ENCODE assay signal across 36 cellular contexts in genomic region chr7:129193892-129194291, GRCh38. TPM values are rescaled to one million over a fixed set of nuclear protein-coding genes. Genes with fewer than 3 reads are reported as not detected.
DNase-seq lines count a peak whose midpoint lies in the region; ATAC-seq, FAIRE-seq and TF ChIP-seq lines count a peak whose summit lies in the region.
"Had no signal": no experiment of that assay in that cellular context is flagged by ENCODE, and none has a peak within 500 bp of the region (broad histone marks: within the 10 kb centered on the region; RNA-seq: fewer than 3 reads in every experiment).

No MANE protein-coding gene starts in this region.

- H3K27me3 ChIP-seq in K562 (ENCODE audit: control insufficient read depth in 2 of 2, insufficient read depth in 2 of 2, low read length in 2 of 2) (peaks cover 43 to 50% of the 10 kb centered on the region in 2 experiments; a peak in 4 of 5 replicates), sigmoid colon (no peaks in the 10 kb centered on the region), testis (no peaks in the 10 kb centered on the region)

- in situ Hi-C loops in K562 (cut with MboI) = no loop called here

- H3K9me3 Mint-ChIP-seq in WTC11 = peaks cover 10% of the 10 kb centered on the region; the same call in 1 of the 2 replicates
- H3K9me3 Mint-ChIP-seq in T-helper 2 cell treated with Interferon-gamma antibody and Interleukin-4, amounts not matched to agents 5 μg/mL and 100 μg/mL, for 36 hours = no peaks in the 10 kb centered on the region
- H3K9me3 Mint-ChIP-seq: CD4-positive, alpha-beta memory T cell; CD4-positive, alpha-beta T cell; CD8-positive, alpha-beta memory T cell; CD8-positive, alpha-beta T cell had no signal

- WGBS in K562 (ENCODE audit: insufficient coverage, low coverage, missing lambda C conversion rate) = 6% methylated on average over 3 of the region's 3 CpGs
- WGBS in sigmoid colon, 2 donors = 77 to 92% methylated on average over 3 of the region's 3 CpGs
- WGBS in testis, 2 donors = 94 to 96% methylated on average over 3 of the region's 3 CpGs

- peaks cover 28% of the 10 kb centered on the region for H3K4me1 Mint-ChIP-seq in WTC11
- H3K4me1 Mint-ChIP-seq in T-helper 2 cell treated with Interferon-gamma antibody and Interleukin-4, amounts not matched to agents 5 μg/mL and 100 μg/mL, for 36 hours (ENCODE audit: low read depth) = peaks cover 4% of the 10 kb centered on the region

- no peak overlapping the region for H3K9ac ChIP-seq in K562 (ENCODE audit: insufficient read depth in 1 of 2, low read depth in 2 of 2, low read length in 2 of 2)
- H3K9ac ChIP-seq: BLaER1; BLaER1 treated with 17β-estradiol and CSF1 and Interleukin-3, amounts not matched to agents 10 nM and 100 nM had no signal

- H3K4me3 Mint-ChIP-seq in WTC11 = no peak overlapping the region
- H3K4me3 Mint-ChIP-seq in T-helper 2 cell treated with Interferon-gamma antibody and Interleukin-4, amounts not matched to agents 5 μg/mL and 100 μg/mL, for 36 hours = no peak overlapping the region
- H3K4me3 Mint-ChIP-seq: B cell; CD14-positive monocyte; CD4-positive, alpha-beta memory T cell; CD4-positive, alpha-beta T cell; CD4-positive, CD25-positive, alpha-beta regulatory T cell; CD8-positive, alpha-beta memory T cell; CD8-positive, alpha-beta T cell had no signal

- H4K20me1 ChIP-seq in K562 (replicated peaks; ENCODE audit: control insufficient read depth, insufficient read depth, low read length) = no peaks in the 10 kb centered on the region

- no peak for DNase-seq in WTC11 (ENCODE audit: low spot score)
- DNase-seq in K562 (ENCODE audit: extremely low read depth in 1 of 4, low spot score in 3 of 4) = no peak
- peak; percentile 5 for DNase-seq in sigmoid colon
- DNase-seq in T-helper 2 cell treated with Interferon-gamma antibody and Interleukin-4, amounts not matched to agents 5 μg/mL and 100 μg/mL, for 36 hours (ENCODE audit: low spot score) = no peak
- no peak for DNase-seq in testis
- DNase-seq in D721Med (ENCODE audit: insufficient read length, low spot score) = no peak
- DNase-seq: 8988T; ACHN; AML-193; BE2C; C1 segment of cervical spinal cord; Caco-2; Calu3; CD4-positive, alpha-beta memory T cell; CD4-positive, alpha-beta T cell; CD4-positive, CD25-positive, alpha-beta regulatory T cell; CD8-positive, alpha-beta memory T cell; CD8-positive, alpha-beta T cell; COR-L47; DMS 273 treated with DMSO at 0.1 percent for 48 hours; DMS153; DMS53; DMS79; DMS79 treated with DMSO at 0.1 percent for 48 hours; DND-41; EL had no signal

- H3K27me3 Mint-ChIP-seq in WTC11 (ENCODE audit: low read depth) = peaks cover 7% of the 10 kb centered on the region; the same call in 1 of the 2 replicates
- H3K27me3 Mint-ChIP-seq in T-helper 2 cell treated with Interferon-gamma antibody and Interleukin-4, amounts not matched to agents 5 μg/mL and 100 μg/mL, for 36 hours (ENCODE audit: low read depth) = peaks cover 45% of the 10 kb centered on the region

- TF ChIP-seq EP300 in K562 (IDR thresholded peaks at IDR 0.05; ENCODE audit: low read length) (no peak), sigmoid colon (IDR thresholded peaks at IDR 0.05) (no peak)

- no peak for TF ChIP-seq CTCF in HEK293 (tag by site-specific recombination; IDR thresholded peaks at IDR 0.05)
- no peak for TF ChIP-seq CTCF in WTC11 (IDR thresholded peaks at IDR 0.05)
- no peak for TF ChIP-seq CTCF in K562 (IDR thresholded peaks at IDR 0.05 in 2 of 3, conservative IDR thresholded peaks at IDR 0.05 in 1 of 3; ENCODE audit: insufficient read depth in 2 of 3, low read depth in 1 of 3, low read length in 3 of 3)
- TF ChIP-seq CTCF in sigmoid colon (IDR thresholded peaks at IDR 0.05) = no peak
- TF ChIP-seq CTCF in testis (IDR thresholded peaks at IDR 0.05) = no peak
- TF ChIP-seq CTCF in D721Med (IDR thresholded peaks at IDR 0.05; ENCODE audit: insufficient read depth, missing control alignments) = no peak

- H3K4me3 ChIP-seq in HEK293 (ENCODE audit: low read depth, low read length) = no peak overlapping the region
- H3K4me3 ChIP-seq in K562 = no peak overlapping the region
- no peak overlapping the region for H3K4me3 ChIP-seq in sigmoid colon
- no peak overlapping the region for H3K4me3 ChIP-seq in testis
- H3K4me3 ChIP-seq: A549; BLaER1; BLaER1 treated with 17β-estradiol and CSF1 and Interleukin-3, amounts not matched to agents 10 nM and 100 nM had no signal

- H3K9me3 ChIP-seq in HEK293 (ENCODE audit: control insufficient read depth, insufficient read depth, low read depth, low read length) (no peaks in the 10 kb centered on the region), K562 (replicated peaks; ENCODE audit: control insufficient read depth, insufficient read depth, low read depth, low read length) (no peaks in the 10 kb centered on the region), sigmoid colon (no peaks in the 10 kb centered on the region), testis (no peaks in the 10 kb centered on the region)
- H3K9me3 ChIP-seq: A549, BE2C, Caco-2 had no signal

- FAIRE-seq in K562 (lab: Jason Lieb, UNC) (no peak), D721Med (lab: Jason Lieb, UNC) (no peak)
- FAIRE-seq: A204.1, A549 had no signal

- no peak for ATAC-seq in WTC11
- ATAC-seq in K562 = no peak
- no peak for ATAC-seq in HG02938 (IDR thresholded peaks at IDR 0.05; ENCODE audit: unreplicated experiment)
- ATAC-seq: A549; CD8-positive, alpha-beta T cell had no signal

- no peak for TF ChIP-seq RAD21 in K562 (CRISPR knock-in tag; conservative IDR thresholded peaks at IDR 0.05 in 1 of 2, IDR thresholded peaks at IDR 0.05 in 1 of 2)

- no peaks in the 10 kb centered on the region for H3K79me2 ChIP-seq in K562 (ENCODE audit: control insufficient read depth, insufficient read depth, low read length)

- BruUV-seq in K562 (replicated peaks; lab: Mats Ljungman, UMichigan) = no TSS peak

- CTCF ChIA-PET in HEK293 (lab: Yijun Ruan, JAX) (interaction anchor here (0.9 to 2.1 kb wide), 4 partner anchors 13 to 104 kb away, joined by 3 to 10 read pairs (median 6); no protein-coding TSS in a partner anchor), WTC11 (lab: Charles Lee) (interaction anchor here (0.9 to 5.8 kb wide), 3 partner anchors 17 to 30 kb away, joined by 4 to 36 read pairs (median 8); no protein-coding TSS in a partner anchor), K562 (lab: Yijun Ruan, JAX; ENCODE audit: low intra/inter-chr PET ratio) (no interaction called here)

- H3K36me3 ChIP-seq in HEK293 (ENCODE audit: control insufficient read depth in 2 of 2, insufficient read depth in 1 of 2, low read length in 2 of 2) (peaks cover 4 to 24% of the 10 kb centered on the region in 2 experiments; a peak in 2 of 3 replicates), K562 (ENCODE audit: control insufficient read depth, insufficient read depth, low read length) (no peaks in the 10 kb centered on the region), sigmoid colon (no peaks in the 10 kb centered on the region), testis (ENCODE audit: low read depth, missing control alignments) (no peaks in the 10 kb centered on the region)
- H3K36me3 ChIP-seq: BE2C had no signal

- peaks cover 32% of the 10 kb centered on the region for H3K36me3 Mint-ChIP-seq in WTC11
- H3K36me3 Mint-ChIP-seq in T-helper 2 cell treated with Interferon-gamma antibody and Interleukin-4, amounts not matched to agents 5 μg/mL and 100 μg/mL, for 36 hours (ENCODE audit: low read depth) = no peaks in the 10 kb centered on the region
- H3K36me3 Mint-ChIP-seq: CD4-positive, alpha-beta memory T cell; CD4-positive, CD25-positive, alpha-beta regulatory T cell; CD8-positive, alpha-beta memory T cell; CD8-positive, alpha-beta T cell had no signal

- H3K27ac ChIP-seq in HEK293 (ENCODE audit: extremely low read depth, low read depth, low read length) = no peak overlapping the region
- H3K27ac ChIP-seq in K562 (ENCODE audit: extremely low read depth, low read depth, low read length) = no peak overlapping the region
- no peak overlapping the region for H3K27ac ChIP-seq in sigmoid colon
- no peak overlapping the region for H3K27ac ChIP-seq in testis
- H3K27ac ChIP-seq: 22Rv1; A549; BLaER1; BLaER1 treated with 17β-estradiol and CSF1 and Interleukin-3, amounts not matched to agents 10 nM and 100 nM; C4-2B had no signal

- no peak overlapping the region for H2AFZ ChIP-seq in K562 (ENCODE audit: low read depth, low read length)

- no peak overlapping the region for H3K4me2 ChIP-seq in K562 (ENCODE audit: insufficient read depth, low read length)
- H3K4me2 ChIP-seq: A549; BLaER1; BLaER1 treated with 17β-estradiol and CSF1 and Interleukin-3, amounts not matched to agents 10 nM and 100 nM had no signal

- TF ChIP-seq POLR2A in K562 (conservative IDR thresholded peaks at IDR 0.05) (no peak), sigmoid colon (IDR thresholded peaks at IDR 0.05) (no peak), testis (IDR thresholded peaks at IDR 0.05) (no peak)

- no peaks in the 10 kb centered on the region for H3K9me1 ChIP-seq in K562 (ENCODE audit: control insufficient read depth, insufficient read depth, low read length)

- no peak overlapping the region for H3K27ac Mint-ChIP-seq in WTC11
- no peak overlapping the region for H3K27ac Mint-ChIP-seq in T-helper 2 cell treated with Interferon-gamma antibody and Interleukin-4, amounts not matched to agents 5 μg/mL and 100 μg/mL, for 36 hours
- H3K27ac Mint-ChIP-seq: B cell; CD14-positive monocyte; CD4-positive, alpha-beta memory T cell; CD4-positive, alpha-beta T cell; CD4-positive, CD25-positive, alpha-beta regulatory T cell; CD8-positive, alpha-beta T cell had no signal

- H3K4me1 ChIP-seq in HEK293 (ENCODE audit: control insufficient read depth, insufficient read depth, low read length) = no peaks in the 10 kb centered on the region
- peaks cover 0 to 5% of the 10 kb centered on the region in 2 experiments; a peak in 1 of 5 replicates for H3K4me1 ChIP-seq in K562 (replicated peaks in 1 of 2; ENCODE audit: control insufficient read depth in 2 of 2, insufficient read depth in 2 of 2, low read length in 2 of 2)
- H3K4me1 ChIP-seq in sigmoid colon = peaks cover 0 to 16% (median 13%) of the 10 kb centered on the region in 4 donors
- no peaks in the 10 kb centered on the region for H3K4me1 ChIP-seq in testis
- H3K4me1 ChIP-seq: BE2C had no signal

- intact Hi-C loops in K562 (cut with micrococcal nuclease) (loop anchor here (5.0 kb wide), 1 partner anchor 82 kb away; no protein-coding TSS in a partner anchor), sigmoid colon (cut with DNase I) (no loop called here), testis (cut with DNase I; ENCODE audit: low total_unique reads) (no loop called here)

- POLR2A ChIA-PET in HEK293 (lab: Yijun Ruan, JAX) = no interaction called here
- POLR2A ChIA-PET in WTC11 (lab: Charles Lee) = interaction anchor here (0.6 kb wide), 1 partner anchor 1025 kb away, joined by 4 read pairs; no protein-coding TSS in a partner anchor
- POLR2A ChIA-PET in K562 (lab: Yijun Ruan, JAX) = interaction anchor here (0.6 kb wide), 2 partner anchors 95 to 751 kb away, joined by 3 read pairs; no protein-coding TSS in a partner anchor

RNA-seq across cellular contexts. Expression of gene SMO, which starts 5.5 kb away (rescaled TPM):
- total RNA-seq in WTC11 (2021) = 56.9 to 61.4 TPM (median 60.3 TPM) in 3 replicates
- 0.60 TPM in 1 of 2 replicates, not detected in the other for total RNA-seq in K562 (2011; cell fraction: chromatin; rRNA removed; ENCODE audit: low replicate concordance)
- total RNA-seq in K562 (2011; cell fraction: nucleolus; rRNA removed) = 0.39 and 0.67 TPM in 2 replicates
- 1.2 TPM in 1 of 2 replicates, not detected in the other for total RNA-seq in K562 (2011; cell fraction: nucleoplasm; rRNA removed)
- total RNA-seq in K562 (2014; rRNA removed) = 0.05 TPM in 1 of 2 replicates, not detected in the other
- not detected in 2 replicates for total RNA-seq in K562 (2014; rRNA removed; fragmentation: Illumina TruSeq; extraction: Trizol)
- total RNA-seq in K562 (2015; rRNA removed; fragmentation: Illumina TruSeq; extraction: Trizol) = not detected in 2 replicates
- total RNA-seq in K562 (2021) = 0.07 and 0.13 TPM in 2 replicates
- polyA plus RNA-seq in K562 (2011; rRNA removed) = 0.10 and 0.11 TPM in 2 replicates
- 0.10 and 0.24 TPM in 2 replicates for polyA plus RNA-seq in K562 (2011; cell fraction: cytosol; rRNA removed)
- 0.41 and 0.91 TPM in 2 replicates for polyA plus RNA-seq in K562 (2011; cell fraction: nucleus; rRNA removed)
- not detected in 2 replicates for polyA plus RNA-seq in K562 (2012)
- polyA plus RNA-seq in K562 (2014; fragmentation: Illumina TruSeq; extraction: Trizol) = not detected in 2 replicates
- not detected for polyA plus RNA-seq in K562 (2014; fragmentation: Nextera tagmentation; extraction: Ambion mirVana)
- 0.11 TPM in 1 of 2 replicates, not detected in the other for polyA plus RNA-seq in K562 (2014; rRNA removed)
- 0.07 and 0.24 TPM in 2 replicates for polyA minus RNA-seq in K562 (2011; rRNA and poly(A)+ RNA removed)
- polyA minus RNA-seq in K562 (2011; cell fraction: cytosol; rRNA and poly(A)+ RNA removed) = not detected in 2 replicates
- 0.11 TPM in 1 of 2 replicates, not detected in the other for polyA minus RNA-seq in K562 (2011; cell fraction: nucleus; rRNA and poly(A)+ RNA removed)
- total RNA-seq in sigmoid colon = 10 to 100 TPM in 2 of 4 donors, 1 to 10 TPM in 2; 6.8 to 18.6 (median 13.0) TPM
- polyA plus RNA-seq in sigmoid colon = 1 to 10 TPM in 1 of 3 donors, under 1 TPM in 2; 0.60 to 2.8 (median 0.92) TPM
- 10 to 100 TPM; 17.7 to 22.8 TPM for total RNA-seq in testis
- polyA plus RNA-seq in testis (ENCODE audit: insufficient read depth, low read depth, low replicate concordance) = 11.9 TPM
- total RNA-seq: CD4-positive, alpha-beta memory T cell; CD4-positive, alpha-beta T cell; CD8-positive, alpha-beta T cell had no signal
- polyA plus RNA-seq: CD14-positive monocyte; CD4-positive, alpha-beta memory T cell; CD4-positive, CD25-positive, alpha-beta regulatory T cell; CD8-positive, alpha-beta memory T cell had no signal

RNA-seq across cellular contexts. Expression of gene AHCYL2, which starts 30.9 kb away (rescaled TPM):
- total RNA-seq in WTC11 (2021) (25.6 to 28.5 TPM (median 28.4 TPM) in 3 replicates), K562 (2014; rRNA removed) (3.1 and 3.7 TPM in 2 replicates), K562 (2014; rRNA removed; fragmentation: Illumina TruSeq; extraction: Trizol) (5.2 TPM in 2 replicates), K562 (2015; rRNA removed; fragmentation: Illumina TruSeq; extraction: Trizol) (5.5 and 6.8 TPM in 2 replicates), K562 (2021) (5.2 and 5.5 TPM in 2 replicates), sigmoid colon (10 to 100 TPM; 12.5 to 16.8 (median 14.7) TPM), testis (10 to 100 TPM; 46.1 to 61.3 TPM)
- 11.5 and 16.6 TPM in 2 replicates for total RNA-seq in K562 (2011; cell fraction: chromatin; rRNA removed; ENCODE audit: low replicate concordance)
- total RNA-seq in K562 (2011; cell fraction: nucleolus; rRNA removed) = 3.7 and 4.3 TPM in 2 replicates
- 7.0 and 11.6 TPM in 2 replicates for total RNA-seq in K562 (2011; cell fraction: nucleoplasm; rRNA removed)
- polyA plus RNA-seq in K562 (2011; rRNA removed) (10.5 and 10.8 TPM in 2 replicates), K562 (2014; fragmentation: Illumina TruSeq; extraction: Trizol) (4.8 and 6.2 TPM in 2 replicates), K562 (2014; fragmentation: Nextera tagmentation; extraction: Ambion mirVana) (1 to 10 TPM in 1 of 2 experiments, under 1 TPM in 1; 0.93 to 2.0 TPM), K562 (2014; rRNA removed) (4.3 and 5.6 TPM in 2 replicates), sigmoid colon (100 to 1,000 TPM in 2 of 3 donors, 10 to 100 TPM in 1; 80.8 to 219 (median 174) TPM), testis (ENCODE audit: insufficient read depth, low read depth, low replicate concordance) (26.4 TPM)
- 4.5 and 8.6 TPM in 2 replicates for polyA plus RNA-seq in K562 (2011; cell fraction: cytosol; rRNA removed)
- polyA plus RNA-seq in K562 (2011; cell fraction: nucleus; rRNA removed) = 10.3 and 13.9 TPM in 2 replicates
- 4.9 and 7.6 TPM in 2 replicates for polyA plus RNA-seq in K562 (2012)
- polyA minus RNA-seq in K562 (2011; rRNA and poly(A)+ RNA removed) = 17.9 and 25.5 TPM in 2 replicates
- polyA minus RNA-seq in K562 (2011; cell fraction: cytosol; rRNA and poly(A)+ RNA removed) = 5.7 and 7.6 TPM in 2 replicates
- polyA minus RNA-seq in K562 (2011; cell fraction: nucleus; rRNA and poly(A)+ RNA removed) = 3.4 and 8.2 TPM in 2 replicates

RNA-seq across cellular contexts. Expression of gene TSPAN33, which starts 49.4 kb away (rescaled TPM):
- 30.0 to 42.9 TPM (median 39.8 TPM) in 3 replicates for total RNA-seq in WTC11 (2021)
- total RNA-seq in K562 (2011; cell fraction: chromatin; rRNA removed; ENCODE audit: low replicate concordance) = 1.5 and 3.2 TPM in 2 replicates
- 1.3 and 3.2 TPM in 2 replicates for total RNA-seq in K562 (2011; cell fraction: nucleolus; rRNA removed)
- 2.9 and 3.9 TPM in 2 replicates for total RNA-seq in K562 (2011; cell fraction: nucleoplasm; rRNA removed)
- 0.20 and 0.23 TPM in 2 replicates for total RNA-seq in K562 (2014; rRNA removed)
- 0.19 and 0.25 TPM in 2 replicates for total RNA-seq in K562 (2014; rRNA removed; fragmentation: Illumina TruSeq; extraction: Trizol)
- total RNA-seq in K562 (2015; rRNA removed; fragmentation: Illumina TruSeq; extraction: Trizol) = not detected in 2 replicates
- 0.27 and 0.76 TPM in 2 replicates for total RNA-seq in K562 (2021)
- polyA plus RNA-seq in K562 (2011; rRNA removed) = 1.2 and 1.5 TPM in 2 replicates
- polyA plus RNA-seq in K562 (2011; cell fraction: cytosol; rRNA removed) = 1.6 and 1.7 TPM in 2 replicates
- polyA plus RNA-seq in K562 (2011; cell fraction: nucleus; rRNA removed) = 1.3 and 1.6 TPM in 2 replicates
- 0.16 and 0.30 TPM in 2 replicates for polyA plus RNA-seq in K562 (2012)
- 0.21 and 0.42 TPM in 2 replicates for polyA plus RNA-seq in K562 (2014; fragmentation: Illumina TruSeq; extraction: Trizol)
- under 1 TPM in 1 of 2 experiments, not detected in 1; 0.03 TPM for polyA plus RNA-seq in K562 (2014; fragmentation: Nextera tagmentation; extraction: Ambion mirVana)
- polyA plus RNA-seq in K562 (2014; rRNA removed) = 0.19 TPM in 1 of 2 replicates, not detected in the other
- 1.1 and 1.6 TPM in 2 replicates for polyA minus RNA-seq in K562 (2011; rRNA and poly(A)+ RNA removed)
- 1.2 and 1.3 TPM in 2 replicates for polyA minus RNA-seq in K562 (2011; cell fraction: cytosol; rRNA and poly(A)+ RNA removed)
- 0.54 and 1.2 TPM in 2 replicates for polyA minus RNA-seq in K562 (2011; cell fraction: nucleus; rRNA and poly(A)+ RNA removed)
- total RNA-seq in sigmoid colon = 1 to 10 TPM; 3.0 to 7.5 (median 5.7) TPM
- polyA plus RNA-seq in sigmoid colon = 10 to 100 TPM in 1 of 3 donors, 1 to 10 TPM in 2; 5.8 to 19.6 (median 9.6) TPM
- 10 to 100 TPM; 25.7 to 35.7 TPM for total RNA-seq in testis
- 35.9 TPM for polyA plus RNA-seq in testis (ENCODE audit: insufficient read depth, low read depth, low replicate concordance)

Comparison
In these comparisons a context has a peak if more than half of its experiments do, and no peak if none do; other contexts are left out.
1. Of the 44 proteins assayed by ChIP-seq in both K562 and HEK293: peak only in K562: none; only in HEK293: none; in both: ZNF121; in neither: 43.